34 cellular contexts compared by ENCODE assay signal in the genomic region with DNA sequence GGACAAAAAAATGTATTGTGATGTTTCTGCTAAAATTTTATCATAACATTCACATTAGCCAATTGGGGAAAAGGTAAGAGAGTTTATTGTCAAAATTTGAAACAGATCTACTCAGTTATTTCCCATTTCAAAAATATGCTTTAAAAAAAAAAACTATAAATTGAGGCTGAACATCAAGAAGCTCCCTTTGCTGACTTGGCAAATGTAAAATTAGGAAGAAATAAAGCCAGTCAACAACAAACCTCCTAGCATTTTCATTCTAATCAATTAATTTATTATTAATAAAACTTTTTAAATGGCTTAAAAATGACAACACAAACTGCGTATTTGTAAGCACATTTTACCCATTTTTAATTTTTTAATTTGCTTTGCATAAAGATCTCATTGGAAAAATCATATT.
DNase-seq lines count a peak whose midpoint lies in the region; ATAC-seq, FAIRE-seq and TF ChIP-seq lines count a peak whose summit lies in the region.
"Had no signal": no experiment of that assay in that cellular context is flagged by ENCODE, and none has a peak within 500 bp of the region (broad histone marks: within the 10 kb centered on the region; RNA-seq: fewer than 3 reads in every experiment).

No MANE protein-coding gene starts in this region.

- no peak overlapping the region for H3K14ac ChIP-seq in IMR-90 (replicated peaks; ENCODE audit: low read depth, low read length)

- H3K36me3 ChIP-seq in HepG2 (replicated peaks in 1 of 2; ENCODE audit: control insufficient read depth in 1 of 2, insufficient read depth in 2 of 2, low read length in 2 of 2) (no peaks in the 10 kb centered on the region), right lobe of liver (no peaks in the 10 kb centered on the region), IMR-90 (ENCODE audit: control insufficient read depth, insufficient read depth, low read length) (no peaks in the 10 kb centered on the region)
- H3K36me3 ChIP-seq: BE2C; BLaER1; BLaER1 treated with 17β-estradiol and CSF1 and Interleukin-3, amounts not matched to agents 10 nM and 100 nM had no signal

- CTCF ChIA-PET in HepG2 (lab: Yijun Ruan, JAX; ENCODE audit: low intra/inter-chr PET ratio, low total read pairs) = no interaction called here
- CTCF ChIA-PET in IMR-90 (lab: Yijun Ruan, JAX) = interaction anchor here (0.6 kb wide), 1 partner anchor 22 kb away, joined by 3 read pairs; no protein-coding TSS in a partner anchor

- no peak overlapping the region for H3K56ac ChIP-seq in IMR-90 (ENCODE audit: extremely low read depth, insufficient read depth, low read length)

- in situ Hi-C loops in HepG2 (cut with HindIII; ENCODE audit: extremely low pct_ligation_motif_present, low pct_unique_long_range_greater_than_20kb) = no loop called here
- in situ Hi-C loops in IMR-90 (cut with MboI; ENCODE audit: low sequenced_read_pairs) = no loop called here

- no peak overlapping the region for H2BK5ac ChIP-seq in IMR-90 (ENCODE audit: low read depth, low read length, poor library complexity, severe bottlenecking)

- peaks cover 0 to 38% (median 11%) of the 10 kb centered on the region in 6 donors for H3K9me3 Mint-ChIP-seq in immature natural killer cell
- H3K9me3 Mint-ChIP-seq: CD14-positive monocyte had no signal

- no peak overlapping the region for H4K91ac ChIP-seq in IMR-90 (ENCODE audit: insufficient read depth, low read depth, low read length)

- H3K27ac ChIP-seq in HepG2 (ENCODE audit: extremely low read length, insufficient read depth, low read length) (no peak overlapping the region), right lobe of liver (no peak overlapping the region), IMR-90 (ENCODE audit: insufficient read depth, low read length) (no peak overlapping the region)
- H3K27ac ChIP-seq: 22Rv1; A549; BLaER1; BLaER1 treated with 17β-estradiol and CSF1 and Interleukin-3, amounts not matched to agents 10 nM and 100 nM; C4-2B had no signal

- BruUV-seq in HepG2 (replicated peaks; lab: Mats Ljungman, UMichigan) (no TSS peak), IMR-90 (replicated peaks; lab: Mats Ljungman, UMichigan) (no TSS peak)

- H2BK15ac ChIP-seq in IMR-90 (ENCODE audit: low read depth, low read length) = no peak overlapping the region

- no peaks in the 10 kb centered on the region for H3K79me2 ChIP-seq in HepG2 (ENCODE audit: insufficient read depth, low read length)

- no peak overlapping the region for H3K23ac ChIP-seq in IMR-90 (ENCODE audit: low read depth, low read length)

- no peak overlapping the region for H3K4me3 ChIP-seq in HepG2 (replicated peaks in 1 of 3; ENCODE audit: insufficient read depth in 1 of 3, low read depth in 2 of 3, low read length in 3 of 3)
- no peak overlapping the region for H3K4me3 ChIP-seq in right lobe of liver
- no peak overlapping the region for H3K4me3 ChIP-seq in IMR-90 (ENCODE audit: insufficient read depth, low read depth, low read length)
- H3K4me3 ChIP-seq: A549; BLaER1; BLaER1 treated with 17β-estradiol and CSF1 and Interleukin-3, amounts not matched to agents 10 nM and 100 nM had no signal

- FAIRE-seq in HepG2 (lab: Jason Lieb, UNC) (no peak), A204.1 (lab: Jason Lieb, UNC) (peak; percentile 34), frontal cortex (lab: Jason Lieb, UNC) (peak; percentile 31), GM12891 (lab: Jason Lieb, UNC) (no peak)
- FAIRE-seq: A549, D721Med had no signal

- no peak for TF ChIP-seq RAD21 in HepG2 (CRISPR knock-in tag; IDR thresholded peaks at IDR 0.05)
- no peak for TF ChIP-seq RAD21 in IMR-90 (IDR thresholded peaks at IDR 0.05; ENCODE audit: low read length)

- intact Hi-C loops in HepG2 (cut with micrococcal nuclease; ENCODE audit: unreplicated experiment) = no loop called here
- intact Hi-C loops in right lobe of liver (cut with DNase I) = no loop called here
- intact Hi-C loops in IMR-90 (cut with micrococcal nuclease) = no loop called here

- H3K27me3 ChIP-seq in HepG2 (ENCODE audit: control insufficient read depth in 1 of 2, insufficient read depth in 2 of 2, low read length in 2 of 2) (no peaks in the 10 kb centered on the region), right lobe of liver (no peaks in the 10 kb centered on the region), IMR-90 (ENCODE audit: control insufficient read depth, insufficient read depth, low read length) (no peaks in the 10 kb centered on the region)
- H3K27me3 ChIP-seq: BE2C; BLaER1; BLaER1 treated with 17β-estradiol and CSF1 and Interleukin-3, amounts not matched to agents 10 nM and 100 nM had no signal

- no peak overlapping the region for H3K4ac ChIP-seq in IMR-90 (ENCODE audit: low read depth, low read length)

- dilution Hi-C loops in IMR-90 (cut with HindIII; ENCODE audit: low sequenced_read_pairs, unreplicated experiment) = no loop called here

- ATAC-seq in HepG2 (no peak), right lobe of liver (no peak), IMR-90 (ENCODE audit: low read depth) (no peak)
- ATAC-seq: A549; CD8-positive, alpha-beta T cell had no signal

- H2AFZ ChIP-seq in HepG2 (ENCODE audit: low read length) (no peak overlapping the region), IMR-90 (replicated peaks; ENCODE audit: low read length, poor library complexity) (no peak overlapping the region)

- H3K4me2 ChIP-seq in HepG2 (ENCODE audit: low read depth, low read length) (no peak overlapping the region), IMR-90 (ENCODE audit: low read depth, low read length) (no peak overlapping the region)
- H3K4me2 ChIP-seq: A549; BLaER1; BLaER1 treated with 17β-estradiol and CSF1 and Interleukin-3, amounts not matched to agents 10 nM and 100 nM had no signal

- POLR2A ChIA-PET in HepG2 (lab: Yijun Ruan, JAX) (no interaction called here), IMR-90 (lab: Charles Lee; ENCODE audit: unreplicated experiment) (no interaction called here)

- TF ChIP-seq EP300 in HepG2 (IDR thresholded peaks at IDR 0.05; ENCODE audit: low read depth in 2 of 2, low read length in 2 of 2) (no peak), HepG2 (CRISPR knock-in tag; IDR thresholded peaks at IDR 0.05; ENCODE audit: borderline replicate concordance) (no peak)

- DNase-seq in HepG2 (ENCODE audit: low spot score) = no peak
- no peak for DNase-seq in right lobe of liver
- no peak for DNase-seq in IMR-90
- DNase-seq in frontal cortex (ENCODE audit: low spot score in 2 of 2) = no peak
- no peak for DNase-seq in immature natural killer cell
- no peak for DNase-seq in GM12891 (ENCODE audit: insufficient read length, low spot score)
- DNase-seq in SW480 (ENCODE audit: low spot score) = no peak
- DNase-seq: 8988T; ACHN; AML-193; BE2C; C1 segment of cervical spinal cord; Caco-2; Calu3; CD4-positive, alpha-beta memory T cell; CD4-positive, alpha-beta T cell; CD4-positive, CD25-positive, alpha-beta regulatory T cell; CD8-positive, alpha-beta memory T cell; CD8-positive, alpha-beta T cell; COR-L47; DMS 273 treated with DMSO at 0.1 percent for 48 hours; DMS153; DMS79; DND-41; EL had no signal

- no peaks in the 10 kb centered on the region for H3K9me3 ChIP-seq in HepG2 (ENCODE audit: low read length)
- no peaks in the 10 kb centered on the region for H3K9me3 ChIP-seq in right lobe of liver
- H3K9me3 ChIP-seq in IMR-90 (ENCODE audit: control insufficient read depth, insufficient read depth, low read length) = no peaks in the 10 kb centered on the region
- H3K9me3 ChIP-seq: A549; BE2C; BLaER1; BLaER1 treated with 17β-estradiol and CSF1 and Interleukin-3, amounts not matched to agents 10 nM and 100 nM; Caco-2 had no signal

- H3K18ac ChIP-seq in IMR-90 (ENCODE audit: low read depth, low read length) = no peak overlapping the region

- H3K27me3 Mint-ChIP-seq in immature natural killer cell (ENCODE audit: low read depth in 3 of 3) = peaks cover 0 to 5% (median 0%) of the 10 kb centered on the region in 3 donors
- H3K27me3 Mint-ChIP-seq: B cell; CD4-positive, alpha-beta memory T cell; CD4-positive, alpha-beta T cell; CD4-positive, CD25-positive, alpha-beta regulatory T cell; CD8-positive, alpha-beta memory T cell had no signal

- H2AK9ac ChIP-seq in IMR-90 (replicated peaks; ENCODE audit: low read depth, low read length, poor library complexity) = no peak overlapping the region

- H4K20me1 ChIP-seq in HepG2 (ENCODE audit: insufficient read depth, low read length) = no peaks in the 10 kb centered on the region
- no peaks in the 10 kb centered on the region for H4K20me1 ChIP-seq in IMR-90 (ENCODE audit: insufficient read depth, low read length)
- H4K20me1 ChIP-seq: BLaER1; BLaER1 treated with 17β-estradiol and CSF1 and Interleukin-3, amounts not matched to agents 10 nM and 100 nM had no signal

- no peak overlapping the region for H2AK5ac ChIP-seq in IMR-90 (ENCODE audit: low read depth, low read length)

- TF ChIP-seq POLR2A in HepG2 (IDR thresholded peaks at IDR 0.05; ENCODE audit: insufficient read depth in 1 of 2, low read depth in 2 of 2, low read length in 2 of 2) (no peak), right lobe of liver (IDR thresholded peaks at IDR 0.05) (no peak), IMR-90 (IDR thresholded peaks at IDR 0.05; ENCODE audit: low read depth, low read length) (no peak), GM12891 (IDR thresholded peaks at IDR 0.05; ENCODE audit: low read depth, low read length) (no peak)

- H3K4me1 Mint-ChIP-seq in immature natural killer cell = no peaks in the 10 kb centered on the region
- H3K4me1 Mint-ChIP-seq: B cell; CD14-positive monocyte; CD4-positive, alpha-beta memory T cell; CD4-positive, CD25-positive, alpha-beta regulatory T cell; CD8-positive, alpha-beta memory T cell had no signal

- no peak overlapping the region for H2BK120ac ChIP-seq in IMR-90 (ENCODE audit: low read depth, low read length)

- H4K5ac ChIP-seq in IMR-90 (ENCODE audit: low read depth, low read length) = no peak overlapping the region

- H3K79me1 ChIP-seq in IMR-90 (ENCODE audit: low read depth in 1 of 2, low read length in 2 of 2) = no peaks in the 10 kb centered on the region

- H4K8ac ChIP-seq in IMR-90 (ENCODE audit: low read depth in 2 of 2, low read length in 2 of 2) = no peak overlapping the region

- WGBS in HepG2 (ENCODE audit: low lambda C conversion rate) = 22% methylated on average over 1 of the region's 1 CpG
- WGBS in right lobe of liver (ENCODE audit: insufficient coverage, low coverage, low lambda C conversion rate, missing lambda C conversion rate) = 86% methylated on average over 1 of the region's 1 CpG
- no CpG with 5 or more reads among the region's 1 CpG for WGBS in IMR-90 (ENCODE audit: extremely low coverage in 2 of 2, insufficient read length in 1 of 2), 2 experiments

- H2BK20ac ChIP-seq in IMR-90 (ENCODE audit: low read depth, low read length) = no peak overlapping the region

- no peaks in the 10 kb centered on the region for H3K9me1 ChIP-seq in IMR-90 (ENCODE audit: insufficient read depth, low read length)

- H3K27ac Mint-ChIP-seq in immature natural killer cell = no peak overlapping the region
- H3K27ac Mint-ChIP-seq: B cell; CD14-positive monocyte; CD4-positive, alpha-beta memory T cell; CD4-positive, alpha-beta T cell; CD4-positive, CD25-positive, alpha-beta regulatory T cell; CD8-positive, alpha-beta memory T cell; CD8-positive, alpha-beta T cell had no signal

- H3K4me1 ChIP-seq in HepG2 (ENCODE audit: insufficient read depth, low read length) (no peaks in the 10 kb centered on the region), right lobe of liver (no peaks in the 10 kb centered on the region), IMR-90 (ENCODE audit: control insufficient read depth, insufficient read depth, low read length) (no peaks in the 10 kb centered on the region)
- H3K4me1 ChIP-seq: A549; BLaER1; BLaER1 treated with 17β-estradiol and CSF1 and Interleukin-3, amounts not matched to agents 10 nM and 100 nM; Caco-2 had no signal

- TF ChIP-seq CTCF in HepG2 (CRISPR knock-in tag; IDR thresholded peaks at IDR 0.05) = no peak
- TF ChIP-seq CTCF in right lobe of liver (IDR thresholded peaks at IDR 0.05) = no peak
- no peak for TF ChIP-seq CTCF in IMR-90 (conservative IDR thresholded peaks at IDR 0.05; ENCODE audit: low read depth, low read length)

- no peak overlapping the region for H3K4me3 Mint-ChIP-seq in immature natural killer cell
- H3K4me3 Mint-ChIP-seq: B cell; CD14-positive monocyte; CD4-positive, alpha-beta memory T cell; CD4-positive, alpha-beta T cell; CD4-positive, CD25-positive, alpha-beta regulatory T cell; CD8-positive, alpha-beta memory T cell; CD8-positive, alpha-beta T cell had no signal

- H3K9ac ChIP-seq in HepG2 (ENCODE audit: insufficient read depth, low read depth, low read length) (no peak overlapping the region), IMR-90 (ENCODE audit: low read depth, low read length) (no peak overlapping the region)
- H3K9ac ChIP-seq: BLaER1; BLaER1 treated with 17β-estradiol and CSF1 and Interleukin-3, amounts not matched to agents 10 nM and 100 nM had no signal

- H3K36me3 Mint-ChIP-seq in immature natural killer cell = peaks cover 0 to under 1% (median 0%) of the 10 kb centered on the region in 3 donors
- H3K36me3 Mint-ChIP-seq: CD14-positive monocyte; CD4-positive, alpha-beta memory T cell; CD4-positive, CD25-positive, alpha-beta regulatory T cell; CD8-positive, alpha-beta memory T cell; CD8-positive, alpha-beta T cell had no signal
